4 cellular contexts compared by ENCODE assay signal in the genomic region with DNA sequence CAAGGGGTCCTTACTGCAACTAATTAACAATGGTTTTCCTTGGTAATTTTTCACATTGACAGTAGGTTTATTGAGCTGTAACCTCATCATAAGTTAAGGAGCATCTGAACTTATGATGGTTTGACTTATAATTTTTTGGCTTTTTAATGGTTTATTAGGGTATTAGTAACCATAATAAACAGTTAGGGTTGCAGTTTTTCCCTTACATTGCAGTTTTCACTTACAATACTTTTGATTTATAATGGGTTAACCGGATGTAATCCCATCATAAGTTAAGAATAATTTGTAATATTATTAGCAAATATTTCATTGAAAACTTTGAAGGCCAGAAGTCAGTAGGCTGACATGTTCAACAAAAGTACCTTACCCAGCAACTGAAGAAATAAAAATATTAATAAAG.
TF ChIP-seq lines count a peak whose summit lies in the region.

No MANE protein-coding gene starts in this region.

TF ChIP-seq in HepG2, 621 proteins besides CTCF, POLR2A, EP300 and RAD21:
- TF ChIP-seq MAFF (IDR thresholded peaks at IDR 0.05; ENCODE audit: low read depth, low read length): peak; percentile 59; the same call in 1 of the 2 replicates
- peak; percentile 53 to 79; a peak in 3 of 4 replicates for TF ChIP-seq MAFK (conservative IDR thresholded peaks at IDR 0.05 in 1 of 2, IDR thresholded peaks at IDR 0.05 in 1 of 2; ENCODE audit: low read length in 2 of 2)
- TF ChIP-seq ZC3H13 (CRISPR knock-in tag; IDR thresholded peaks at IDR 0.05): no peak
- no peak for TF ChIP-seq ZNF629 (CRISPR knock-in tag; conservative IDR thresholded peaks at IDR 0.05)
- TF ChIP-seq KAT8 (CRISPR knock-in tag; IDR thresholded peaks at IDR 0.05): no peak
TF ChIP-seq in HepG2: peak in this region for 2.

TF ChIP-seq in A549, 52 proteins besides CTCF, POLR2A, EP300 and RAD21:
- peak; percentile 62 for TF ChIP-seq MAFK (IDR thresholded peaks at IDR 0.05; ENCODE audit: partially characterized antibody)
- TF ChIP-seq HMGXB4 (CRISPR knock-in tag; IDR thresholded peaks at IDR 0.05; ENCODE audit: borderline replicate concordance): no peak

TF ChIP-seq in IMR-90, 13 proteins besides CTCF, POLR2A, EP300 and RAD21:
- no peak for TF ChIP-seq FOS (IDR thresholded peaks at IDR 0.05; ENCODE audit: low read depth, low read length)
- TF ChIP-seq MAFK (IDR thresholded peaks at IDR 0.05; ENCODE audit: low read depth, low read length): peak; percentile 61
- TF ChIP-seq NFE2L2 (IDR thresholded peaks at IDR 0.05; ENCODE audit: low read depth, low read length): no peak

TF ChIP-seq in K562, 482 proteins besides CTCF, POLR2A, EP300 and RAD21:
- TF ChIP-seq EWSR1 (IDR thresholded peaks at IDR 0.05; ENCODE audit: borderline replicate concordance, low read depth, partially characterized antibody) (no peak), MAFK (IDR thresholded peaks at IDR 0.05; ENCODE audit: low read length) (peak; percentile 21; the same call in 1 of the 2 replicates)
